ENCODE assay signal across 16 cellular contexts in genomic region chr4:52566136-52567031, GRCh38.
"Had no signal": no experiment of that assay in that cellular context is flagged by ENCODE, and none has a peak within 500 bp of the region (broad histone marks: within the 10 kb centered on the region; RNA-seq: fewer than 3 reads in every experiment).

No MANE protein-coding gene starts in this region.

- H3K4me3 Mint-ChIP-seq: endodermal cell, nephron progenitor cell had no signal

- H3K27ac Mint-ChIP-seq: endodermal cell, nephron progenitor cell had no signal

- H3K9me3 Mint-ChIP-seq: endodermal cell, nephron progenitor cell had no signal

- H3K27me3 ChIP-seq: cardiac muscle cell, foreskin keratinocyte, right atrium auricular region had no signal

- H3K9me3 ChIP-seq: right atrium auricular region had no signal

- ATAC-seq: activated CD4-positive, CD25-positive, alpha-beta regulatory T cell treated with anti-CD3 and anti-CD28 coated beads, Interleukin-2, amount 50 U/mL, for 24 hours; foreskin keratinocyte had no signal

- H3K36me3 ChIP-seq: cardiac muscle cell, right atrium auricular region had no signal

- H3K27ac ChIP-seq: cardiac muscle cell, foreskin keratinocyte, right atrium auricular region, skin epidermis had no signal

- DNase-seq: activated naive CD4-positive, alpha-beta T cell treated with Interleukin-2 at 50 U/mL for 16 hours; activated T-cell treated with anti-CD3 and anti-CD28 coated beads for 4 hours; endodermal cell; erythroblast; foreskin keratinocyte; kidney glomerular epithelial cell; nephron progenitor cell; occipital lobe; stimulated activated CD4-positive, alpha-beta T cell treated with anti-CD3 and anti-CD28 coated beads, Interleukin-15, amount 100 ng/mL, for 24 hours; stimulated activated CD4-positive, alpha-beta T cell treated with anti-CD3 and anti-CD28 coated beads, Interleukin-4, amount 100 ng/mL, for 24 hours; stimulated activated naive CD4-positive, alpha-beta T cell treated with Interleukin-2 at 50 U/mL for 16 hours; trophoblast cell had no signal

- H3K4me3 ChIP-seq: cardiac muscle cell, right atrium auricular region, skin epidermis had no signal
